ENCODE assay signal across 8 cellular contexts in the genomic region with DNA sequence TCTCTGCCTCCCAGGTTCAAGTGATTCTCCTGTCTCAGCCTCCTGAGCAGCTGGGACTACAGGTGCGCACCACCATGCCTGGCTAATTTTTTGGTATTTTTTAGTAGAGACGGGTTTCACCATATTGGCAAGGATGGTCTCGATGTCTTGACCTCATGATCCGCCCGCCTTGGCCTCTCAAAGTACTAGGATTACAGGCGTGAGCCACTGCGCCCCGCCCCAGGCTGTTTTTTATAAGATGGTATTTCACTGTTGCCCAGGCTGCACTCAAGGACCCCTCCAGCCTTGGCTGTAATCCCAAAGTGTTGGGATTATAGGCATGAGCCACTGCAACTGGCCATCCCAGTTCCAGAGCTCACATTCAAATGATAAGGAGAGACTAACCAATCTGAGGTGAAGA. TPM values are rescaled to one million over a fixed set of nuclear protein-coding genes. Genes with fewer than 3 reads are reported as not detected.
DNase-seq lines count a peak whose midpoint lies in the region; ATAC-seq, FAIRE-seq and TF ChIP-seq lines count a peak whose summit lies in the region.
"Not testable (repeated sequence)": the region's sequence is repeated elsewhere in the genome, so short reads cannot be mapped to it uniquely, and the experiment has no call there.

No MANE protein-coding gene starts in this region.

- BruUV-seq in HepG2 (replicated peaks; lab: Mats Ljungman, UMichigan), result not testable (repeated sequence)

- not testable (repeated sequence) for DNase-seq in CD14-positive monocyte (ENCODE audit: low spot score); activated CD4-positive, alpha-beta T cell treated with anti-CD3 and anti-CD28 coated beads for 36 hours; effector memory CD8-positive, alpha-beta T cell; HepG2 (ENCODE audit: low spot score); neural crest cell (ENCODE audit: low read depth, low spot score); stimulated activated naive CD8-positive, alpha-beta T cell treated with anti-CD3 and anti-CD28 coated beads, Interleukin-15, amount 100 ng/mL, for 72 hours
- peak; percentile 44 for DNase-seq in NCI-H2196 (lab: John Stamatoyannopoulos, UW; ENCODE audit: unreplicated experiment)

- not testable (repeated sequence) for H3K9me3 Mint-ChIP-seq in CD14-positive monocyte; activated CD4-positive, alpha-beta T cell treated with anti-CD3 and anti-CD28 coated beads for 36 hours (ENCODE audit: low read depth); activated naive CD8-positive, alpha-beta T cell (ENCODE audit: low read depth); effector memory CD8-positive, alpha-beta T cell; neural crest cell; stimulated activated naive CD8-positive, alpha-beta T cell treated with anti-CD3 and anti-CD28 coated beads, Interleukin-15, amount 100 ng/mL, for 72 hours

- POLR2A ChIA-PET in activated CD4-positive, alpha-beta T cell treated with anti-CD3 and anti-CD28 coated beads for 36 hours (lab: Charles Lee), result interaction anchor here (0.6 to 4.2 kb wide), 5 partner anchors 8 to 562 kb away, joined by 4 to 38 read pairs (median 4); no protein-coding TSS in a partner anchor
- POLR2A ChIA-PET in HepG2 (lab: Yijun Ruan, JAX), result interaction anchor here (0.6 to 8.2 kb wide), 8 partner anchors 7 to 100 kb away, joined by 3 to 142 read pairs (median 8); partner anchors contain the start of genes CDKN1A and SRSF3

- H3K9me3 ChIP-seq in HepG2 (ENCODE audit: low read length), result not testable (repeated sequence)

- peak overlapping the region; percentile 33 for H3K4me2 ChIP-seq in HepG2 (ENCODE audit: low read depth, low read length)

- H3K27me3 ChIP-seq in HepG2 (ENCODE audit: control insufficient read depth in 1 of 2, insufficient read depth in 2 of 2, low read length in 2 of 2), result not testable (repeated sequence)

- TF ChIP-seq CTCF in CD14-positive monocyte (IDR thresholded peaks at IDR 0.05); HepG2 (CRISPR knock-in tag; IDR thresholded peaks at IDR 0.05); neural crest cell (conservative IDR thresholded peaks at IDR 0.05): not testable (repeated sequence)

- FAIRE-seq in HepG2 (lab: Jason Lieb, UNC), result not testable (repeated sequence)

- H3K4me1 Mint-ChIP-seq in CD14-positive monocyte (peaks cover 22% of the 10 kb centered on the region), neural crest cell (peaks cover 39% of the 10 kb centered on the region)
- H3K4me1 Mint-ChIP-seq in activated CD4-positive, alpha-beta T cell treated with anti-CD3 and anti-CD28 coated beads for 36 hours, result peaks cover 64% of the 10 kb centered on the region
- H3K4me1 Mint-ChIP-seq in activated naive CD8-positive, alpha-beta T cell (ENCODE audit: low read depth), result peaks cover 82% of the 10 kb centered on the region
- H3K4me1 Mint-ChIP-seq in effector memory CD8-positive, alpha-beta T cell (ENCODE audit: low read depth in 2 of 2), result peaks cover 48 to 58% of the 10 kb centered on the region in 2 donors
- H3K4me1 Mint-ChIP-seq in stimulated activated naive CD8-positive, alpha-beta T cell treated with anti-CD3 and anti-CD28 coated beads, Interleukin-15, amount 100 ng/mL, for 72 hours, result peaks cover 64% of the 10 kb centered on the region

- not testable (repeated sequence) for H2AFZ ChIP-seq in HepG2 (ENCODE audit: low read length)

- peak overlapping the region; percentile 62 for H3K27ac ChIP-seq in HepG2 (ENCODE audit: extremely low read length, insufficient read depth, low read length)

- intact Hi-C loops in CD14-positive monocyte (cut with micrococcal nuclease); activated CD4-positive, alpha-beta T cell treated with anti-CD3 and anti-CD28 coated beads for 36 hours (cut with DNase I, micrococcal nuclease); HepG2 (cut with micrococcal nuclease; ENCODE audit: unreplicated experiment): not testable (repeated sequence)

- not testable (repeated sequence) for H3K4me3 Mint-ChIP-seq in CD14-positive monocyte; activated CD4-positive, alpha-beta T cell treated with anti-CD3 and anti-CD28 coated beads for 36 hours; effector memory CD8-positive, alpha-beta T cell; stimulated activated naive CD8-positive, alpha-beta T cell treated with anti-CD3 and anti-CD28 coated beads, Interleukin-15, amount 100 ng/mL, for 72 hours
- peak overlapping the region; percentile 30 for H3K4me3 Mint-ChIP-seq in activated naive CD8-positive, alpha-beta T cell
- peak overlapping the region; percentile 59 for H3K4me3 Mint-ChIP-seq in neural crest cell

- TF ChIP-seq RAD21 in HepG2 (CRISPR knock-in tag; IDR thresholded peaks at IDR 0.05), result 0 out of 2 replicates have a peak, but pooled peaks have one; percentile 13

- peaks cover 19 to 60% of the 10 kb centered on the region in 2 experiments for H3K36me3 ChIP-seq in HepG2 (replicated peaks in 1 of 2; ENCODE audit: control insufficient read depth in 1 of 2, insufficient read depth in 2 of 2, low read length in 2 of 2)

- H3K36me3 Mint-ChIP-seq in CD14-positive monocyte (peaks cover 76 to 96% of the 10 kb centered on the region in 2 donors), neural crest cell (ENCODE audit: low read depth) (peaks cover 50% of the 10 kb centered on the region)
- H3K36me3 Mint-ChIP-seq in activated CD4-positive, alpha-beta T cell treated with anti-CD3 and anti-CD28 coated beads for 36 hours (ENCODE audit: low read depth), result peaks cover 87% of the 10 kb centered on the region
- peaks cover 31% of the 10 kb centered on the region for H3K36me3 Mint-ChIP-seq in activated naive CD8-positive, alpha-beta T cell
- peaks cover 100% of the 10 kb centered on the region for H3K36me3 Mint-ChIP-seq in effector memory CD8-positive, alpha-beta T cell (ENCODE audit: insufficient read depth)

- TF ChIP-seq POLR2A in HepG2 (IDR thresholded peaks at IDR 0.05; ENCODE audit: insufficient read depth in 1 of 2, low read depth in 2 of 2, low read length in 2 of 2), result peak in 1 of 2 experiments; percentile 16; a peak in 1 of 4 replicates

- H3K79me2 ChIP-seq in HepG2 (ENCODE audit: insufficient read depth, low read length), result peaks cover 41% of the 10 kb centered on the region

- H4K20me1 ChIP-seq in HepG2 (ENCODE audit: insufficient read depth, low read length), result peaks cover 75% of the 10 kb centered on the region

- not testable (repeated sequence) for H3K9ac ChIP-seq in HepG2 (ENCODE audit: insufficient read depth, low read depth, low read length)

- H3K4me1 ChIP-seq in HepG2 (ENCODE audit: insufficient read depth, low read length), result peaks cover 78% of the 10 kb centered on the region

- not testable (repeated sequence) for H3K27me3 Mint-ChIP-seq in CD14-positive monocyte (ENCODE audit: low read depth in 3 of 3); activated CD4-positive, alpha-beta T cell treated with anti-CD3 and anti-CD28 coated beads for 36 hours; activated naive CD8-positive, alpha-beta T cell; effector memory CD8-positive, alpha-beta T cell; stimulated activated naive CD8-positive, alpha-beta T cell treated with anti-CD3 and anti-CD28 coated beads, Interleukin-15, amount 100 ng/mL, for 72 hours
- H3K27me3 Mint-ChIP-seq in neural crest cell (ENCODE audit: low read depth), result peaks cover 22% of the 10 kb centered on the region

- peak overlapping the region in 5 of 7 donors; percentile 4 to 50 (median 31) for H3K27ac Mint-ChIP-seq in CD14-positive monocyte
- peak overlapping the region; percentile 72 for H3K27ac Mint-ChIP-seq in activated CD4-positive, alpha-beta T cell treated with anti-CD3 and anti-CD28 coated beads for 36 hours
- H3K27ac Mint-ChIP-seq in activated naive CD8-positive, alpha-beta T cell, result peak overlapping the region; percentile 74
- peak overlapping the region; percentile 70 to 92 for H3K27ac Mint-ChIP-seq in effector memory CD8-positive, alpha-beta T cell
- H3K27ac Mint-ChIP-seq in neural crest cell (ENCODE audit: unreplicated experiment), result not testable (repeated sequence)
- H3K27ac Mint-ChIP-seq in stimulated activated naive CD8-positive, alpha-beta T cell treated with anti-CD3 and anti-CD28 coated beads, Interleukin-15, amount 100 ng/mL, for 72 hours, result peak overlapping the region; percentile 3 to 91

- CTCF ChIA-PET in activated CD4-positive, alpha-beta T cell treated with anti-CD3 and anti-CD28 coated beads for 36 hours (lab: Charles Lee), result interaction anchor here (0.7 to 2.7 kb wide), 6 partner anchors 8 to 244 kb away, joined by 3 to 11 read pairs (median 5); no protein-coding TSS in a partner anchor
- CTCF ChIA-PET in HepG2 (lab: Yijun Ruan, JAX; ENCODE audit: low intra/inter-chr PET ratio, low total read pairs), result not testable (repeated sequence)

- not testable (repeated sequence) for H3K4me3 ChIP-seq in HepG2 (replicated peaks in 1 of 3; ENCODE audit: insufficient read depth in 1 of 3, low read depth in 2 of 3, low read length in 3 of 3)

- WGBS in HepG2 (ENCODE audit: low lambda C conversion rate), result 96% methylated on average over 8 of the region's 8 CpGs

- not testable (repeated sequence) for TF ChIP-seq EP300 in HepG2 (IDR thresholded peaks at IDR 0.05; ENCODE audit: low read depth in 2 of 2, low read length in 2 of 2); HepG2 (CRISPR knock-in tag; IDR thresholded peaks at IDR 0.05; ENCODE audit: borderline replicate concordance)

- ATAC-seq in activated CD4-positive, alpha-beta T cell treated with anti-CD3 and anti-CD28 coated beads for 36 hours; effector memory CD8-positive, alpha-beta T cell (replicated peaks); HepG2; stimulated activated naive CD8-positive, alpha-beta T cell treated with anti-CD3 and anti-CD28 coated beads, Interleukin-15, amount 100 ng/mL, for 72 hours: not testable (repeated sequence)

- in situ Hi-C loops in HepG2 (cut with HindIII; ENCODE audit: extremely low pct_ligation_motif_present, low pct_unique_long_range_greater_than_20kb), result not testable (repeated sequence)

RNA-seq across cellular contexts. Expression of gene SRSF3, which starts 13.1 kb away (rescaled TPM):
- polyA plus RNA-seq in CD14-positive monocyte (100 to 1,000 TPM; 297 to 341 TPM), HepG2 (2011; rRNA removed) (149 and 206 TPM in 2 replicates)
- total RNA-seq in activated CD4-positive, alpha-beta T cell treated with anti-CD3 and anti-CD28 coated beads for 36 hours, result 100 to 1,000 TPM; 298 to 464 TPM
- total RNA-seq in HepG2 (2016; rRNA removed; fragmentation: Illumina TruSeq; extraction: Trizol) (684 and 1,115 TPM in 2 replicates), neural crest cell (611 and 636 TPM in 2 replicates)
- total RNA-seq in HepG2 (2016; cell fraction: cytosol; rRNA removed; fragmentation: Illumina TruSeq; extraction: Trizol; ENCODE audit: low read depth), result 87.6 and 93.5 TPM in 2 replicates
- 702 and 1,085 TPM in 2 replicates for total RNA-seq in HepG2 (2016; cell fraction: insoluble cytoplasmic fraction; rRNA removed; fragmentation: Illumina TruSeq; extraction: Trizol)
- 160 and 205 TPM in 2 replicates for total RNA-seq in HepG2 (2016; cell fraction: membrane; rRNA removed; fragmentation: Illumina TruSeq; extraction: Trizol)
- 332 and 341 TPM in 2 replicates for total RNA-seq in HepG2 (2016; cell fraction: nucleus; rRNA removed; fragmentation: Illumina TruSeq; extraction: Trizol)
- 204 and 209 TPM in 2 replicates for polyA plus RNA-seq in HepG2 (2011; cell fraction: cytosol; rRNA removed)
- polyA plus RNA-seq in HepG2 (2011; cell fraction: nucleus; rRNA removed), result 336 and 345 TPM in 2 replicates
- 161 and 268 TPM in 2 replicates for polyA plus RNA-seq in HepG2 (2012)
- polyA plus RNA-seq in HepG2 (2016; cell fraction: cytosol; fragmentation: Illumina TruSeq; extraction: Trizol; ENCODE audit: low read depth), result 90.1 and 97.9 TPM in 2 replicates
- polyA plus RNA-seq in HepG2 (2016; cell fraction: insoluble cytoplasmic fraction; fragmentation: Illumina TruSeq; extraction: Trizol; ENCODE audit: low read depth), result 1,067 and 1,144 TPM in 2 replicates
- 123 and 146 TPM in 2 replicates for polyA plus RNA-seq in HepG2 (2016; cell fraction: membrane; fragmentation: Illumina TruSeq; extraction: Trizol; ENCODE audit: low read depth)
- polyA plus RNA-seq in HepG2 (2016; cell fraction: nucleus; fragmentation: Illumina TruSeq; extraction: Trizol; ENCODE audit: insufficient read depth, low read depth), result 510 and 537 TPM in 2 replicates
- 214 and 251 TPM in 2 replicates for polyA minus RNA-seq in HepG2 (2011; rRNA and poly(A)+ RNA removed; ENCODE audit: low replicate concordance)
- polyA minus RNA-seq in HepG2 (2011; cell fraction: cytosol; rRNA and poly(A)+ RNA removed), result 55.8 and 58.4 TPM in 2 replicates
- 453 and 553 TPM in 2 replicates for polyA minus RNA-seq in HepG2 (2011; cell fraction: nucleus; rRNA and poly(A)+ RNA removed)
